1 cellular context compared by ENCODE assay signal in the genomic region with DNA sequence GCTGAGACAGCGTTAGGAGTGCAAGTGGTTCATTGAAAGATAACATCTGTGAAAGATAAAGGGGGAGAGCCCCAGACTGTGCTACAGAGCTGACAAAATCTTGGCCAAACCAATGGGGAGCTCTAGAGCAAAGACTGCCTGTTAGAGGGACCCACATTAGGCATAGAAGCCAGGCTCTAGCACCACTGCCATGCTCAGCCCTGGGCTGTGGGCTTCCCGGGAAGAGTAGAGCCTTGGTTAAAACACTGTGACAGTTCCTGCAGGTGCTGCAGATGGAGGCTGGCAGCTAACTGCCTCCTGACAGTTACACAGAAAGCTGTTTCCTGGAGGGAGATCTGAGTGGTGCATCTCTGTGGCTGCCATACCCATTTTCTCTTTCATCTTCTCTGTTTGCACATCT.
TF ChIP-seq lines count a peak whose summit lies in the region.

No MANE protein-coding gene starts in this region.

TF ChIP-seq in GM23338, 12 proteins besides CTCF, POLR2A, EP300 and RAD21:
- TF ChIP-seq CREB1 (CRISPR knock-in tag; IDR thresholded peaks at IDR 0.05; ENCODE audit: low read depth) (no peak), STAT1 (IDR thresholded peaks at IDR 0.05; ENCODE audit: unreplicated experiment) (no peak), EZH2 (IDR thresholded peaks at IDR 0.05; ENCODE audit: low read depth, unreplicated experiment) (no peak), ZNF331 (CRISPR knock-in tag; IDR thresholded peaks at IDR 0.05; ENCODE audit: low read depth) (no peak), ZNF114 (CRISPR knock-in tag; IDR thresholded peaks at IDR 0.05) (no peak), JUNB (IDR thresholded peaks at IDR 0.05; ENCODE audit: unreplicated experiment) (no peak), EZH2phosphoT487 (IDR thresholded peaks at IDR 0.05; ENCODE audit: unreplicated experiment) (no peak)
- TF ChIP-seq, protein P1, sequence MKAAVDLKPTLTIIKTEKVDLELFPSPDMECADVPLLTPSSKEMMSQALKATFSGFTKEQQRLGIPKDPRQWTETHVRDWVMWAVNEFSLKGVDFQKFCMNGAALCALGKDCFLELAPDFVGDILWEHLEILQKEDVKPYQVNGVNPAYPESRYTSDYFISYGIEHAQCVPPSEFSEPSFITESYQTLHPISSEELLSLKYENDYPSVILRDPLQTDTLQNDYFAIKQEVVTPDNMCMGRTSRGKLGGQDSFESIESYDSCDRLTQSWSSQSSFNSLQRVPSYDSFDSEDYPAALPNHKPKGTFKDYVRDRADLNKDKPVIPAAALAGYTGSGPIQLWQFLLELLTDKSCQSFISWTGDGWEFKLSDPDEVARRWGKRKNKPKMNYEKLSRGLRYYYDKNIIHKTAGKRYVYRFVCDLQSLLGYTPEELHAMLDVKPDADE (IDR thresholded peaks at IDR 0.05), result no peak
- TF ChIP-seq, protein P2, sequence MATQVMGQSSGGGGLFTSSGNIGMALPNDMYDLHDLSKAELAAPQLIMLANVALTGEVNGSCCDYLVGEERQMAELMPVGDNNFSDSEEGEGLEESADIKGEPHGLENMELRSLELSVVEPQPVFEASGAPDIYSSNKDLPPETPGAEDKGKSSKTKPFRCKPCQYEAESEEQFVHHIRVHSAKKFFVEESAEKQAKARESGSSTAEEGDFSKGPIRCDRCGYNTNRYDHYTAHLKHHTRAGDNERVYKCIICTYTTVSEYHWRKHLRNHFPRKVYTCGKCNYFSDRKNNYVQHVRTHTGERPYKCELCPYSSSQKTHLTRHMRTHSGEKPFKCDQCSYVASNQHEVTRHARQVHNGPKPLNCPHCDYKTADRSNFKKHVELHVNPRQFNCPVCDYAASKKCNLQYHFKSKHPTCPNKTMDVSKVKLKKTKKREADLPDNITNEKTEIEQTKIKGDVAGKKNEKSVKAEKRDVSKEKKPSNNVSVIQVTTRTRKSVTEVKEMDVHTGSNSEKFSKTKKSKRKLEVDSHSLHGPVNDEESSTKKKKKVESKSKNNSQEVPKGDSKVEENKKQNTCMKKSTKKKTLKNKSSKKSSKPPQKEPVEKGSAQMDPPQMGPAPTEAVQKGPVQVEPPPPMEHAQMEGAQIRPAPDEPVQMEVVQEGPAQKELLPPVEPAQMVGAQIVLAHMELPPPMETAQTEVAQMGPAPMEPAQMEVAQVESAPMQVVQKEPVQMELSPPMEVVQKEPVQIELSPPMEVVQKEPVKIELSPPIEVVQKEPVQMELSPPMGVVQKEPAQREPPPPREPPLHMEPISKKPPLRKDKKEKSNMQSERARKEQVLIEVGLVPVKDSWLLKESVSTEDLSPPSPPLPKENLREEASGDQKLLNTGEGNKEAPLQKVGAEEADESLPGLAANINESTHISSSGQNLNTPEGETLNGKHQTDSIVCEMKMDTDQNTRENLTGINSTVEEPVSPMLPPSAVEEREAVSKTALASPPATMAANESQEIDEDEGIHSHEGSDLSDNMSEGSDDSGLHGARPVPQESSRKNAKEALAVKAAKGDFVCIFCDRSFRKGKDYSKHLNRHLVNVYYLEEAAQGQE (IDR thresholded peaks at IDR 0.05; ENCODE audit: unreplicated experiment), result no peak
- TF ChIP-seq, protein P3, sequence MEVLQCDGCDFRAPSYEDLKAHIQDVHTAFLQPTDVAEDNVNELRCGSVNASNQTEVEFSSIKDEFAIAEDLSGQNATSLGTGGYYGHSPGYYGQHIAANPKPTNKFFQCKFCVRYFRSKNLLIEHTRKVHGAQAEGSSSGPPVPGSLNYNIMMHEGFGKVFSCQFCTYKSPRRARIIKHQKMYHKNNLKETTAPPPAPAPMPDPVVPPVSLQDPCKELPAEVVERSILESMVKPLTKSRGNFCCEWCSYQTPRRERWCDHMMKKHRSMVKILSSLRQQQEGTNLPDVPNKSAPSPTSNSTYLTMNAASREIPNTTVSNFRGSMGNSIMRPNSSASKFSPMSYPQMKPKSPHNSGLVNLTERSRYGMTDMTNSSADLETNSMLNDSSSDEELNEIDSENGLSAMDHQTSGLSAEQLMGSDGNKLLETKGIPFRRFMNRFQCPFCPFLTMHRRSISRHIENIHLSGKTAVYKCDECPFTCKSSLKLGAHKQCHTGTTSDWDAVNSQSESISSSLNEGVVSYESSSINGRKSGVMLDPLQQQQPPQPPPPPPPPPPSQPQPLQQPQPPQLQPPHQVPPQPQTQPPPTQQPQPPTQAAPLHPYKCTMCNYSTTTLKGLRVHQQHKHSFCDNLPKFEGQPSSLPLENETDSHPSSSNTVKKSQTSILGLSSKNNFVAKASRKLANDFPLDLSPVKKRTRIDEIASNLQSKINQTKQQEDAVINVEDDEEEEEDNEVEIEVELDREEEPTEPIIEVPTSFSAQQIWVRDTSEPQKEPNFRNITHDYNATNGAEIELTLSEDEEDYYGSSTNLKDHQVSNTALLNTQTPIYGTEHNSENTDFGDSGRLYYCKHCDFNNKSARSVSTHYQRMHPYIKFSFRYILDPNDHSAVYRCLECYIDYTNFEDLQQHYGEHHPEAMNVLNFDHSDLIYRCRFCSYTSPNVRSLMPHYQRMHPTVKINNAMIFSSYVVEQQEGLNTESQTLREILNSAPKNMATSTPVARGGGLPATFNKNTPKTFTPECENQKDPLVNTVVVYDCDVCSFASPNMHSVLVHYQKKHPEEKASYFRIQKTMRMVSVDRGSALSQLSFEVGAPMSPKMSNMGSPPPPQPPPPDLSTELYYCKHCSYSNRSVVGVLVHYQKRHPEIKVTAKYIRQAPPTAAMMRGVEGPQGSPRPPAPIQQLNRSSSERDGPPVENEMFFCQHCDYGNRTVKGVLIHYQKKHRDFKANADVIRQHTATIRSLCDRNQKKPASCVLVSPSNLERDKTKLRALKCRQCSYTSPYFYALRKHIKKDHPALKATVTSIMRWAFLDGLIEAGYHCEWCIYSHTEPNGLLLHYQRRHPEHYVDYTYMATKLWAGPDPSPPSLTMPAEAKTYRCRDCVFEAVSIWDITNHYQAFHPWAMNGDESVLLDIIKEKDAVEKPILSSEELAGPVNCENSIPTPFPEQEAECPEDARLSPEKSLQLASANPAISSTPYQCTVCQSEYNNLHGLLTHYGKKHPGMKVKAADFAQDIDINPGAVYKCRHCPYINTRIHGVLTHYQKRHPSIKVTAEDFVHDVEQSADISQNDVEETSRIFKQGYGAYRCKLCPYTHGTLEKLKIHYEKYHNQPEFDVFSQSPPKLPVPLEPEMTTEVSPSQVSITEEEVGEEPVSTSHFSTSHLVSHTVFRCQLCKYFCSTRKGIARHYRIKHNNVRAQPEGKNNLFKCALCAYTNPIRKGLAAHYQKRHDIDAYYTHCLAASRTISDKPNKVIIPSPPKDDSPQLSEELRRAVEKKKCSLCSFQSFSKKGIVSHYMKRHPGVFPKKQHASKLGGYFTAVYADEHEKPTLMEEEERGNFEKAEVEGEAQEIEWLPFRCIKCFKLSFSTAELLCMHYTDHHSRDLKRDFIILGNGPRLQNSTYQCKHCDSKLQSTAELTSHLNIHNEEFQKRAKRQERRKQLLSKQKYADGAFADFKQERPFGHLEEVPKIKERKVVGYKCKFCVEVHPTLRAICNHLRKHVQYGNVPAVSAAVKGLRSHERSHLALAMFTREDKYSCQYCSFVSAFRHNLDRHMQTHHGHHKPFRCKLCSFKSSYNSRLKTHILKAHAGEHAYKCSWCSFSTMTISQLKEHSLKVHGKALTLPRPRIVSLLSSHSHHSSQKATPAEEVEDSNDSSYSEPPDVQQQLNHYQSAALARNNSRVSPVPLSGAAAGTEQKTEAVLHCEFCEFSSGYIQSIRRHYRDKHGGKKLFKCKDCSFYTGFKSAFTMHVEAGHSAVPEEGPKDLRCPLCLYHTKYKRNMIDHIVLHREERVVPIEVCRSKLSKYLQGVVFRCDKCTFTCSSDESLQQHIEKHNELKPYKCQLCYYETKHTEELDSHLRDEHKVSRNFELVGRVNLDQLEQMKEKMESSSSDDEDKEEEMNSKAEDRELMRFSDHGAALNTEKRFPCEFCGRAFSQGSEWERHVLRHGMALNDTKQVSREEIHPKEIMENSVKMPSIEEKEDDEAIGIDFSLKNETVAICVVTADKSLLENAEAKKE (CRISPR knock-in tag; IDR thresholded peaks at IDR 0.05), result no peak
